8 cellular contexts compared by ENCODE assay signal in the genomic region with DNA sequence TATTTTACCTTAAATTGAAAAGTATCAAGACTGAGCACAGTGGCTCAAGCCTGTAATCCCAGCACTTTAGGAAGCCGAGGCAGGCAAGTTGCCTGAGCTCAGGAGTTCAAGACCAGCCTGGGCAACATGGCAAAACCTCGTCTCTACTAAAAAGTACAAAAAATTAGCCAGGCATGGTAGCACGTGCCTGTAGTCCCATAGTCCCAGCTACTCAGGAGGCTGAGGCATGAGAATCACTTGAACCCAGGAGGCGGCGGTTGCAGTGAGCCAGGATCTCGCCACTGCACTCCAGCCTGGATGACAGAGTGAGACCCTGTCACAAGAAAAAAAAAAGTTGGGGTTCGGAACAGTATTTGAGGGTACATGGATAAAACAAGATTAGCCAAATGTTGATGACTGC. TPM values are rescaled to one million over a fixed set of nuclear protein-coding genes. Genes with fewer than 3 reads are reported as not detected.
A peak's percentile ranks its signal among the peaks of the same experiment; 100 is the strongest.
DNase-seq lines count a peak whose midpoint lies in the region; ATAC-seq, FAIRE-seq and TF ChIP-seq lines count a peak whose summit lies in the region.
"Not testable (repeated sequence)": the region's sequence is repeated elsewhere in the genome, so short reads cannot be mapped to it uniquely, and the experiment has no call there.
"Had no signal": no experiment of that assay in that cellular context is flagged by ENCODE, and none has a peak within 500 bp of the region (broad histone marks: within the 10 kb centered on the region; RNA-seq: fewer than 3 reads in every experiment).

No MANE protein-coding gene starts in this region.

- not testable (repeated sequence) for ATAC-seq in activated naive CD8-positive, alpha-beta T cell treated with anti-CD3 and anti-CD28 coated beads, Interleukin-2, amount 10 ng/mL, durations not matched to agents 7 days and 5 days (ENCODE audit: low read depth)

- H3K23ac ChIP-seq in mesenchymal stem cell (ENCODE audit: low read length in 2 of 2); trophoblast cell (ENCODE audit: low read length): not testable (repeated sequence)

- H3K27ac ChIP-seq in BLaER1 (0 out of 2 replicates have a peak overlapping the region, but pooled peaks have one; percentile 19), RWPE1 (peak overlapping the region; percentile 50), endothelial cell of umbilical vein (ENCODE audit: insufficient read depth, low read depth, low read length) (peak overlapping the region; percentile 73), spleen (peak overlapping the region; percentile 42 to 100 (median 99))
- H3K27ac ChIP-seq in mesenchymal stem cell (ENCODE audit: low read length, poor library complexity, severe bottlenecking); trophoblast cell (ENCODE audit: low read depth, low read length): not testable (repeated sequence)

- H3K9me1 ChIP-seq in endothelial cell of umbilical vein (replicated peaks; ENCODE audit: control insufficient read depth, extremely low read depth, insufficient read depth, low read length) = not testable (repeated sequence)

- CTCF ChIA-PET in RWPE1 (lab: Yijun Ruan, JAX) = not testable (repeated sequence)
- CTCF ChIA-PET in endothelial cell of umbilical vein (lab: Charles Lee) = interaction anchor here (1.4 kb wide), 1 partner anchor 27 kb away, joined by 5 read pairs; no protein-coding TSS in a partner anchor

- H3K4ac ChIP-seq in mesenchymal stem cell (ENCODE audit: low read depth in 1 of 2, low read length in 2 of 2) = peak overlapping the region; percentile 31 to 52
- not testable (repeated sequence) for H3K4ac ChIP-seq in trophoblast cell (ENCODE audit: low read depth, low read length)

- peak overlapping the region; percentile 35 for H4K8ac ChIP-seq in mesenchymal stem cell (ENCODE audit: low read length)
- H4K8ac ChIP-seq in trophoblast cell (ENCODE audit: low read depth, low read length) = peak overlapping the region; percentile 25

- TF ChIP-seq CTCF in RWPE1 (conservative IDR thresholded peaks at IDR 0.05; ENCODE audit: low read depth); endothelial cell of umbilical vein (IDR thresholded peaks at IDR 0.05; ENCODE audit: extremely low read depth in 1 of 2, insufficient read depth in 1 of 2, low read depth in 1 of 2, low read length in 2 of 2); spleen (IDR thresholded peaks at IDR 0.05 in 8 of 11, conservative IDR thresholded peaks at IDR 0.05 in 3 of 11): not testable (repeated sequence)

- H3K4me1 ChIP-seq in BLaER1 = peaks cover 47% of the 10 kb centered on the region
- H3K4me1 ChIP-seq in endothelial cell of umbilical vein (ENCODE audit: control insufficient read depth, extremely low read depth, insufficient read depth, low read length) = peaks cover 26% of the 10 kb centered on the region
- peaks cover 15% of the 10 kb centered on the region for H3K4me1 ChIP-seq in mesenchymal stem cell (ENCODE audit: control insufficient read depth, insufficient read depth, low read depth, low read length)
- not testable (repeated sequence) for H3K4me1 ChIP-seq in trophoblast cell (ENCODE audit: control insufficient read depth in 1 of 2, insufficient read depth in 2 of 2, low read length in 2 of 2)
- H3K4me1 ChIP-seq in spleen = peaks cover 11 to 83% (median 33%) of the 10 kb centered on the region in 6 donors

- H3K27me3 Mint-ChIP-seq in activated naive CD8-positive, alpha-beta T cell treated with anti-CD3 and anti-CD28 coated beads, Interleukin-2, amount 10 ng/mL, durations not matched to agents 7 days and 5 days = not testable (repeated sequence)

- peak overlapping the region; percentile 27 for H2BK120ac ChIP-seq in mesenchymal stem cell (ENCODE audit: low read depth, low read length)
- not testable (repeated sequence) for H2BK120ac ChIP-seq in trophoblast cell (ENCODE audit: insufficient read depth, low read length, poor library complexity)

- H3K9ac ChIP-seq in BLaER1; mesenchymal stem cell (ENCODE audit: low read length); trophoblast cell (ENCODE audit: low read length): not testable (repeated sequence)
- H3K9ac ChIP-seq in endothelial cell of umbilical vein (replicated peaks; ENCODE audit: extremely low read depth, insufficient read depth, low read length) = peak overlapping the region; percentile 17

- dilution Hi-C loops in endothelial cell of umbilical vein (cut with MboI; ENCODE audit: extremely low pct_ligation_motif_present, low sequenced_read_pairs) = not testable (repeated sequence)

- not testable (repeated sequence) for H4K12ac ChIP-seq in trophoblast cell (ENCODE audit: low read depth, low read length)

- not testable (repeated sequence) for TF ChIP-seq POLR2A in endothelial cell of umbilical vein (IDR thresholded peaks at IDR 0.05; ENCODE audit: low read depth, low read length); spleen (IDR thresholded peaks at IDR 0.05)

- H3K18ac ChIP-seq in mesenchymal stem cell (ENCODE audit: low read depth in 1 of 2, low read length in 2 of 2) = peak overlapping the region in 1 of 2 experiments; percentile 11
- H3K18ac ChIP-seq in trophoblast cell (ENCODE audit: low read length) = not testable (repeated sequence)

- H2AFZ ChIP-seq in endothelial cell of umbilical vein (ENCODE audit: low read depth, low read length); mesenchymal stem cell (ENCODE audit: low read depth, low read length); trophoblast cell (ENCODE audit: insufficient read depth, low read length, poor library complexity): not testable (repeated sequence)

- peaks cover 11% of the 10 kb centered on the region for H3K4me1 Mint-ChIP-seq in activated naive CD8-positive, alpha-beta T cell treated with anti-CD3 and anti-CD28 coated beads, Interleukin-2, amount 10 ng/mL, durations not matched to agents 7 days and 5 days

- H3K4me3 Mint-ChIP-seq in activated naive CD8-positive, alpha-beta T cell treated with anti-CD3 and anti-CD28 coated beads, Interleukin-2, amount 10 ng/mL, durations not matched to agents 7 days and 5 days = not testable (repeated sequence)

- BruUV-seq in endothelial cell of umbilical vein (replicated peaks; lab: Mats Ljungman, UMichigan) = not testable (repeated sequence)

- FAIRE-seq in endothelial cell of umbilical vein (lab: Jason Lieb, UNC) = not testable (repeated sequence)

- not testable (repeated sequence) for H3K9me3 Mint-ChIP-seq in activated naive CD8-positive, alpha-beta T cell treated with anti-CD3 and anti-CD28 coated beads, Interleukin-2, amount 10 ng/mL, durations not matched to agents 7 days and 5 days

- peaks cover 17% of the 10 kb centered on the region for H3K79me2 ChIP-seq in endothelial cell of umbilical vein (ENCODE audit: control insufficient read depth, insufficient read depth, low read length)
- not testable (repeated sequence) for H3K79me2 ChIP-seq in trophoblast cell (ENCODE audit: control insufficient read depth, insufficient read depth, low read length, poor library complexity)

- intact Hi-C loops in endothelial cell of umbilical vein (cut with micrococcal nuclease); spleen (cut with DNase I; ENCODE audit: low total_unique reads): not testable (repeated sequence)

- H4K20me1 ChIP-seq in BLaER1 = peaks cover 14% of the 10 kb centered on the region
- not testable (repeated sequence) for H4K20me1 ChIP-seq in endothelial cell of umbilical vein (replicated peaks; ENCODE audit: control insufficient read depth, extremely low read depth, insufficient read depth, low read length)

- H3K9me3 ChIP-seq in BLaER1; endothelial cell of umbilical vein (replicated peaks; ENCODE audit: control insufficient read depth, insufficient read depth, low read length); mesenchymal stem cell (ENCODE audit: control insufficient read depth, low read length); trophoblast cell (ENCODE audit: insufficient read depth, low read depth, low read length); spleen: not testable (repeated sequence)

- H2BK5ac ChIP-seq in mesenchymal stem cell (ENCODE audit: low read depth, low read length, poor library complexity, severe bottlenecking); trophoblast cell (ENCODE audit: low read depth, low read length, poor library complexity): not testable (repeated sequence)

- H4K91ac ChIP-seq in mesenchymal stem cell (ENCODE audit: low read length); trophoblast cell (ENCODE audit: low read depth, low read length): not testable (repeated sequence)

- peak overlapping the region in 1 of 2 experiments; percentile 21 for H2BK12ac ChIP-seq in mesenchymal stem cell (ENCODE audit: low read length in 2 of 2)
- H2BK12ac ChIP-seq in trophoblast cell (ENCODE audit: low read length) = not testable (repeated sequence)

- H3K4me3 ChIP-seq in BLaER1; endothelial cell of umbilical vein (replicated peaks in 1 of 3; ENCODE audit: insufficient read depth in 1 of 3, low read depth in 1 of 3, low read length in 3 of 3); mesenchymal stem cell (ENCODE audit: insufficient read depth in 1 of 2, low read depth in 1 of 2, low read length in 2 of 2); trophoblast cell (ENCODE audit: low read depth, low read length); spleen: not testable (repeated sequence)

- peak overlapping the region; percentile 44 for H2BK15ac ChIP-seq in mesenchymal stem cell (ENCODE audit: low read depth, poor library complexity, severe bottlenecking)

- POLR2A ChIA-PET in RWPE1 (lab: Yijun Ruan, JAX; ENCODE audit: low non-redundant PET) (interaction anchor here (0.7 kb wide), 1 partner anchor 13 kb away, joined by 4 read pairs; no protein-coding TSS in a partner anchor), endothelial cell of umbilical vein (lab: Charles Lee) (interaction anchor here (2.9 kb wide), 1 partner anchor 10 kb away, joined by 29 read pairs; a partner anchor contains a TSS)
- POLR2A ChIA-PET in activated naive CD8-positive, alpha-beta T cell treated with anti-CD3 and anti-CD28 coated beads, Interleukin-2, amount 10 ng/mL, durations not matched to agents 7 days and 5 days (lab: Charles Lee) = interaction anchor here (2.8 kb wide), 1 partner anchor 11 kb away, joined by 26 read pairs; a partner anchor contains a TSS

- H3K36me3 Mint-ChIP-seq in activated naive CD8-positive, alpha-beta T cell treated with anti-CD3 and anti-CD28 coated beads, Interleukin-2, amount 10 ng/mL, durations not matched to agents 7 days and 5 days = peaks cover 13% of the 10 kb centered on the region

- not testable (repeated sequence) for H3K27me3 ChIP-seq in BLaER1; endothelial cell of umbilical vein (ENCODE audit: control insufficient read depth in 2 of 2, insufficient read depth in 2 of 2, low read length in 2 of 2); mesenchymal stem cell (ENCODE audit: control insufficient read depth in 1 of 2, insufficient read depth in 1 of 2, low read length in 2 of 2); trophoblast cell (ENCODE audit: insufficient read depth, low read length); spleen (replicated peaks in 1 of 7)

- WGBS in mesenchymal stem cell = 92% methylated on average over 6 of the region's 7 CpGs
- no CpG with 5 or more reads among the region's 7 CpGs for WGBS in trophoblast cell (ENCODE audit: extremely low coverage, insufficient coverage, insufficient read length)
- WGBS in spleen, 5 donors = 83 to 91% (median 89%) methylated on average over 7 of the region's 7 CpGs

- not testable (repeated sequence) for H3K27ac Mint-ChIP-seq in activated naive CD8-positive, alpha-beta T cell treated with anti-CD3 and anti-CD28 coated beads, Interleukin-2, amount 10 ng/mL, durations not matched to agents 7 days and 5 days

- not testable (repeated sequence) for H3K79me1 ChIP-seq in mesenchymal stem cell (replicated peaks; ENCODE audit: low read length, poor library complexity, severe bottlenecking); trophoblast cell (ENCODE audit: low read length)

- peaks cover 13% of the 10 kb centered on the region for H3K36me3 ChIP-seq in BLaER1
- H3K36me3 ChIP-seq in endothelial cell of umbilical vein (ENCODE audit: control insufficient read depth in 2 of 2, extremely low read depth in 1 of 2, insufficient read depth in 2 of 2, low read length in 2 of 2); trophoblast cell (ENCODE audit: control insufficient read depth in 1 of 2, insufficient read depth in 2 of 2, low read length in 2 of 2): not testable (repeated sequence)
- H3K36me3 ChIP-seq in mesenchymal stem cell (ENCODE audit: control insufficient read depth in 1 of 2, insufficient read depth in 2 of 2, low read depth in 1 of 2, low read length in 2 of 2) = peaks cover 9 to 13% of the 10 kb centered on the region in 2 experiments
- peaks cover 0 to 11% (median 6%) of the 10 kb centered on the region in 6 donors for H3K36me3 ChIP-seq in spleen

- H3K4me2 ChIP-seq in BLaER1; endothelial cell of umbilical vein (ENCODE audit: insufficient read depth, low read length); mesenchymal stem cell (ENCODE audit: low read length, poor library complexity, severe bottlenecking); trophoblast cell (ENCODE audit: low read length): not testable (repeated sequence)

- not testable (repeated sequence) for H3K14ac ChIP-seq in mesenchymal stem cell (ENCODE audit: low read length in 2 of 2); trophoblast cell (ENCODE audit: low read length)

- DNase-seq in RWPE1 (ENCODE audit: low spot score); endothelial cell of umbilical vein (ENCODE audit: low read depth, low spot score); mesenchymal stem cell; trophoblast cell: not testable (repeated sequence)
- DNase-seq in activated naive CD8-positive, alpha-beta T cell treated with anti-CD3 and anti-CD28 coated beads, Interleukin-2, amount 10 ng/mL, durations not matched to agents 7 days and 5 days = peak; percentile 10
- peak; percentile 36 for DNase-seq in spleen

- H2AK5ac ChIP-seq in mesenchymal stem cell (ENCODE audit: low read length, severe bottlenecking); trophoblast cell (ENCODE audit: low read length): not testable (repeated sequence)

RNA-seq across cellular contexts. Expression of a gene that starts 2.9 kb away (rescaled TPM):
- 10 to 100 TPM; 84.4 to 93.6 TPM for total RNA-seq in activated naive CD8-positive, alpha-beta T cell treated with anti-CD3 and anti-CD28 coated beads, Interleukin-2, amount 10 ng/mL, durations not matched to agents 7 days and 5 days
- 42.4 and 46.1 TPM in 2 replicates for total RNA-seq in endothelial cell of umbilical vein
- 37.7 and 47.9 TPM in 2 replicates for polyA plus RNA-seq in endothelial cell of umbilical vein
- polyA plus RNA-seq in endothelial cell of umbilical vein (2011; cell fraction: cytosol; rRNA removed) = 25.7 and 37.0 TPM in 2 replicates
- 49.8 and 50.0 TPM in 2 replicates for polyA plus RNA-seq in endothelial cell of umbilical vein (2011; cell fraction: nucleus; rRNA removed)
- polyA plus RNA-seq in endothelial cell of umbilical vein (2012) = 19.9 and 29.5 TPM in 2 replicates
- 4.9 and 11.9 TPM in 2 replicates for polyA minus RNA-seq in endothelial cell of umbilical vein
- 33.5 TPM for polyA minus RNA-seq in endothelial cell of umbilical vein (2011; cell fraction: cytosol; rRNA and poly(A)+ RNA removed)
- 7.4 and 13.6 TPM in 2 replicates for polyA minus RNA-seq in endothelial cell of umbilical vein (2011; cell fraction: nucleus; rRNA and poly(A)+ RNA removed)
- polyA plus RNA-seq in mesenchymal stem cell (2013, experiment 1 of 2) = 45.2 TPM
- polyA plus RNA-seq in mesenchymal stem cell (2013, experiment 2 of 2) = 47.7 TPM
- polyA plus RNA-seq in trophoblast cell (2013) = 42.2 and 45.3 TPM in 2 replicates
- 10 to 100 TPM; 46.7 to 63.8 (median 57.7) TPM for total RNA-seq in spleen
- 100 to 1,000 TPM in 2 of 3 donors, 10 to 100 TPM in 1; 87.6 to 111 (median 111) TPM for polyA plus RNA-seq in spleen

RNA-seq across cellular contexts. Expression of a gene that starts 9.6 kb away (rescaled TPM):
- 10 to 100 TPM; 48.5 to 49.0 TPM for total RNA-seq in activated naive CD8-positive, alpha-beta T cell treated with anti-CD3 and anti-CD28 coated beads, Interleukin-2, amount 10 ng/mL, durations not matched to agents 7 days and 5 days
- 37.1 and 45.8 TPM in 2 replicates for total RNA-seq in endothelial cell of umbilical vein
- polyA plus RNA-seq in endothelial cell of umbilical vein = 23.3 and 24.3 TPM in 2 replicates
- polyA plus RNA-seq in endothelial cell of umbilical vein (2011; cell fraction: cytosol; rRNA removed) = 19.6 and 21.4 TPM in 2 replicates
- polyA plus RNA-seq in endothelial cell of umbilical vein (2011; cell fraction: nucleus; rRNA removed) = 31.3 and 32.3 TPM in 2 replicates
- 23.6 and 26.8 TPM in 2 replicates for polyA plus RNA-seq in endothelial cell of umbilical vein (2012)
- 35.8 and 41.5 TPM in 2 replicates for polyA minus RNA-seq in endothelial cell of umbilical vein
- 39.5 TPM for polyA minus RNA-seq in endothelial cell of umbilical vein (2011; cell fraction: cytosol; rRNA and poly(A)+ RNA removed)
- polyA minus RNA-seq in endothelial cell of umbilical vein (2011; cell fraction: nucleus; rRNA and poly(A)+ RNA removed) = 20.8 and 30.8 TPM in 2 replicates
- 17.9 TPM for polyA plus RNA-seq in mesenchymal stem cell (2013, experiment 1 of 2)
- 17.3 TPM for polyA plus RNA-seq in mesenchymal stem cell (2013, experiment 2 of 2)
- 21.4 and 21.7 TPM in 2 replicates for polyA plus RNA-seq in trophoblast cell (2013)
- total RNA-seq in spleen = 10 to 100 TPM; 42.3 to 82.2 (median 67.3) TPM
- 10 to 100 TPM; 31.4 to 56.9 (median 38.0) TPM for polyA plus RNA-seq in spleen

RNA-seq across cellular contexts. Expression of a gene that starts 10.7 kb away (rescaled TPM):
- total RNA-seq in activated naive CD8-positive, alpha-beta T cell treated with anti-CD3 and anti-CD28 coated beads, Interleukin-2, amount 10 ng/mL, durations not matched to agents 7 days and 5 days = 1 to 10 TPM; 6.2 to 6.5 TPM
- total RNA-seq in endothelial cell of umbilical vein = 0.31 and 0.48 TPM in 2 replicates
- polyA plus RNA-seq in endothelial cell of umbilical vein = 0.30 and 0.32 TPM in 2 replicates
- 0.25 and 0.30 TPM in 2 replicates for polyA plus RNA-seq in endothelial cell of umbilical vein (2011; cell fraction: cytosol; rRNA removed)
- polyA plus RNA-seq in endothelial cell of umbilical vein (2011; cell fraction: nucleus; rRNA removed) = 0.99 and 1.3 TPM in 2 replicates
- polyA plus RNA-seq in endothelial cell of umbilical vein (2012) = 0.70 and 0.89 TPM in 2 replicates
- 0.41 TPM in 1 of 2 replicates, not detected in the other for polyA minus RNA-seq in endothelial cell of umbilical vein
- 1.2 TPM for polyA minus RNA-seq in endothelial cell of umbilical vein (2011; cell fraction: cytosol; rRNA and poly(A)+ RNA removed)
- 0.91 TPM in 1 of 2 replicates, not detected in the other for polyA minus RNA-seq in endothelial cell of umbilical vein (2011; cell fraction: nucleus; rRNA and poly(A)+ RNA removed)
- 1.3 TPM for polyA plus RNA-seq in mesenchymal stem cell (2013, experiment 1 of 2)
- polyA plus RNA-seq in mesenchymal stem cell (2013, experiment 2 of 2) = 0.93 TPM
- polyA plus RNA-seq in trophoblast cell (2013) = 1.6 and 2.0 TPM in 2 replicates
- 1 to 10 TPM; 4.5 to 8.3 (median 6.3) TPM for total RNA-seq in spleen
- 10 to 100 TPM; 21.7 to 42.6 (median 24.3) TPM for polyA plus RNA-seq in spleen

RNA-seq across cellular contexts. Expression of a gene that starts 24.8 kb away (rescaled TPM):
- 1 to 10 TPM; 3.5 to 5.9 TPM for total RNA-seq in activated naive CD8-positive, alpha-beta T cell treated with anti-CD3 and anti-CD28 coated beads, Interleukin-2, amount 10 ng/mL, durations not matched to agents 7 days and 5 days
- total RNA-seq in endothelial cell of umbilical vein (1.5 and 4.1 TPM in 2 replicates), spleen (1 to 10 TPM in 5 of 7 donors, not detected in 2; 1.3 to 4.6 (median 1.9) TPM)
- polyA plus RNA-seq in endothelial cell of umbilical vein (1.6 and 1.9 TPM in 2 replicates), spleen (1 to 10 TPM in 2 of 3 donors, under 1 TPM in 1; 0.65 to 2.1 (median 1.2) TPM)
- 1.4 and 1.9 TPM in 2 replicates for polyA plus RNA-seq in endothelial cell of umbilical vein (2011; cell fraction: cytosol; rRNA removed)
- 4.6 and 5.6 TPM in 2 replicates for polyA plus RNA-seq in endothelial cell of umbilical vein (2011; cell fraction: nucleus; rRNA removed)
- polyA plus RNA-seq in endothelial cell of umbilical vein (2012) = 3.3 and 3.9 TPM in 2 replicates
- polyA minus RNA-seq in endothelial cell of umbilical vein = 0.76 and 2.3 TPM in 2 replicates
- 1.0 TPM for polyA minus RNA-seq in endothelial cell of umbilical vein (2011; cell fraction: cytosol; rRNA and poly(A)+ RNA removed)
- polyA minus RNA-seq in endothelial cell of umbilical vein (2011; cell fraction: nucleus; rRNA and poly(A)+ RNA removed) = not detected in 2 replicates
- polyA plus RNA-seq in mesenchymal stem cell (2013, experiment 1 of 2) = 0.47 TPM
- polyA plus RNA-seq in mesenchymal stem cell (2013, experiment 2 of 2) = 0.56 TPM
- 1.1 TPM in 2 replicates for polyA plus RNA-seq in trophoblast cell (2013)
- total RNA-seq: Peyer's patch had no signal

RNA-seq across cellular contexts. Expression of a gene that starts 39.8 kb away (rescaled TPM):
- 100 to 1,000 TPM; 157 to 159 TPM for total RNA-seq in activated naive CD8-positive, alpha-beta T cell treated with anti-CD3 and anti-CD28 coated beads, Interleukin-2, amount 10 ng/mL, durations not matched to agents 7 days and 5 days
- total RNA-seq in endothelial cell of umbilical vein (66.3 and 84.4 TPM in 2 replicates), spleen (100 to 1,000 TPM in 3 of 7 donors, 10 to 100 TPM in 4; 67.1 to 119 (median 98.8) TPM)
- polyA plus RNA-seq in endothelial cell of umbilical vein (40.1 and 52.5 TPM in 2 replicates), spleen (100 to 1,000 TPM in 1 of 3 donors, 10 to 100 TPM in 2; 57.2 to 105 (median 83.9) TPM)
- 30.4 and 41.3 TPM in 2 replicates for polyA plus RNA-seq in endothelial cell of umbilical vein (2011; cell fraction: cytosol; rRNA removed)
- polyA plus RNA-seq in endothelial cell of umbilical vein (2011; cell fraction: nucleus; rRNA removed) = 34.7 and 40.8 TPM in 2 replicates
- 37.8 and 44.8 TPM in 2 replicates for polyA plus RNA-seq in endothelial cell of umbilical vein (2012)
- polyA minus RNA-seq in endothelial cell of umbilical vein = 18.3 and 20.1 TPM in 2 replicates
- polyA minus RNA-seq in endothelial cell of umbilical vein (2011; cell fraction: cytosol; rRNA and poly(A)+ RNA removed) = 22.2 TPM
- 9.5 and 17.6 TPM in 2 replicates for polyA minus RNA-seq in endothelial cell of umbilical vein (2011; cell fraction: nucleus; rRNA and poly(A)+ RNA removed)
- 47.5 TPM for polyA plus RNA-seq in mesenchymal stem cell (2013, experiment 1 of 2)
- polyA plus RNA-seq in mesenchymal stem cell (2013, experiment 2 of 2) = 47.0 TPM
- polyA plus RNA-seq in trophoblast cell (2013) = 24.3 and 24.6 TPM in 2 replicates
